8 cellular contexts compared by ENCODE assay signal in genomic region chr1:15046487-15047165, GRCh38.
DNase-seq lines count a peak whose midpoint lies in the region; ATAC-seq and TF ChIP-seq lines count a peak whose summit lies in the region.

No MANE protein-coding gene starts in this region.

- no peak overlapping the region for H3K4me3 ChIP-seq in SJCRH30
- H3K4me3 ChIP-seq in heart right ventricle, result no peak overlapping the region

- no peaks in the 10 kb centered on the region for H3K4me1 ChIP-seq in SJCRH30
- no peaks in the 10 kb centered on the region for H3K4me1 ChIP-seq in heart right ventricle

- H3K9me3 ChIP-seq in SJCRH30 (replicated peaks) (no peaks in the 10 kb centered on the region), heart right ventricle (no peaks in the 10 kb centered on the region)

- peak; percentile 63 to 86 (median 77) for ATAC-seq in heart right ventricle
- no peak for ATAC-seq in GM21360 (IDR thresholded peaks at IDR 0.05; ENCODE audit: unreplicated experiment)
- ATAC-seq in HG02678 (IDR thresholded peaks at IDR 0.05; ENCODE audit: unreplicated experiment), result no peak

- peak; percentile 63 for DNase-seq in Caki2 (ENCODE audit: low read depth)
- peak; percentile 76 for DNase-seq in HK-2 (ENCODE audit: unreplicated experiment)
- peak; percentile 72 to 85 for DNase-seq in SJCRH30
- DNase-seq in amniotic epithelial cell (ENCODE audit: low read depth), result peak; percentile 82
- DNase-seq in heart right ventricle, result peak; percentile 55 to 66
- peak; percentile 35 for DNase-seq in pulmonary artery endothelial cell (ENCODE audit: low read depth, low spot score)

- H3K27ac ChIP-seq in SJCRH30 (no peak overlapping the region), heart right ventricle (no peak overlapping the region)

- intact Hi-C loops in heart right ventricle (cut with DNase I), result loop anchor here in 9 of 10 donors (1.0 to 10.0 kb wide), 12 partner anchors 264 to 1382 kb away; no protein-coding TSS in a partner anchor

- H3K27me3 ChIP-seq in SJCRH30, result no peaks in the 10 kb centered on the region
- no peaks in the 10 kb centered on the region for H3K27me3 ChIP-seq in heart right ventricle

- in situ Hi-C loops in Caki2 (cut with HindIII; ENCODE audit: low pct_unique_long_range_greater_than_20kb, low sequenced_read_pairs), result no loop called here

- TF ChIP-seq CTCF in heart right ventricle (IDR thresholded peaks at IDR 0.05), result peak; percentile 76 to 96 (median 94)

- WGBS in heart right ventricle, 2 donors, result 44% methylated on average over 14 of the region's 14 CpGs

- no peaks in the 10 kb centered on the region for H3K36me3 ChIP-seq in SJCRH30
- H3K36me3 ChIP-seq in heart right ventricle, result no peaks in the 10 kb centered on the region

Comparison
In these comparisons a context has a peak if more than half of its experiments do, and no peak if none do; other contexts are left out.
1. ATAC-seq: peak in heart right ventricle (8 of 8); none in GM21360 (single experiment) and HG02678 (single experiment).
2. Peak in every context shown above with its lines, with median percentiles within 50 percentile points of each other: DNase-seq.